23 cellular contexts compared by ENCODE assay signal in genomic region chr1:52345252-52345651, GRCh38.
"Had no signal": no experiment of that assay in that cellular context is flagged by ENCODE, and none has a peak within 500 bp of the region (broad histone marks: within the 10 kb centered on the region; RNA-seq: fewer than 3 reads in every experiment).

No MANE protein-coding gene starts in this region.

- H3K27me3 ChIP-seq: esophagus squamous epithelium, gastroesophageal sphincter, left lung, testis, tibial nerve, upper lobe of right lung, vagina had no signal

- DNase-seq: effector memory CD8-positive, alpha-beta T cell; esophagus squamous epithelium; foreskin fibroblast; glutamatergic neuron; islet precursor cell; left lung; mesendoderm; naive thymus-derived CD4-positive, alpha-beta T cell; nephron progenitor cell; right cardiac atrium; stimulated activated CD4-positive, alpha-beta T cell treated with anti-CD3 and anti-CD28 coated beads, Interleukin-4, amount 100 ng/mL, for 1 hour; stimulated activated CD8-positive, alpha-beta memory T cell treated with anti-CD3 and anti-CD28 coated beads, Interleukin-4, amount 100 ng/mL, for 48 hours; testis; upper lobe of right lung had no signal

- H3K36me3 Mint-ChIP-seq: stimulated activated memory B cell treated with anti-CD40 and anti-IgM and Interleukin-4, amounts not matched to agents 10 μg/mL and 1 μg/mL and 100 μg/mL, for 72 hours had no signal

- H3K4me3 ChIP-seq: esophagus squamous epithelium, gastroesophageal sphincter, left lung, lung, smooth muscle cell, testis, tibial nerve, upper lobe of right lung, vagina had no signal

- ATAC-seq: effector memory CD8-positive, alpha-beta T cell; gastroesophageal sphincter; left lung; naive thymus-derived CD4-positive, alpha-beta T cell; right cardiac atrium; stimulated activated memory B cell treated with anti-CD40 and anti-IgM and Interleukin-4, amounts not matched to agents 10 μg/mL and 1 μg/mL and 100 μg/mL, for 72 hours; upper lobe of right lung had no signal

- H3K9me3 ChIP-seq: esophagus squamous epithelium, gastroesophageal sphincter, left lung, testis, tibial nerve, upper lobe of right lung, vagina had no signal

- H3K4me1 ChIP-seq: gastroesophageal sphincter, testis, tibial nerve, upper lobe of right lung, vagina had no signal

- H3K27ac ChIP-seq: esophagus squamous epithelium, gastroesophageal sphincter, left lung, testis, tibial nerve, upper lobe of right lung, vagina had no signal

- H3K4me2 ChIP-seq: smooth muscle cell had no signal

- H3K27ac Mint-ChIP-seq: dendritic cell treated with granulocyte-macrophage colony-stimulating factor and Interleukin-4, amounts not matched to agents 40 ng/mL and 50 ng/mL, for 4 days; stimulated activated memory B cell treated with anti-CD40 and anti-IgM and Interleukin-4, amounts not matched to agents 10 μg/mL and 1 μg/mL and 100 μg/mL, for 72 hours; stimulated activated naive CD8-positive, alpha-beta T cell treated with anti-CD3 and anti-CD28 coated beads, Interleukin-15, Interleukin-2, amounts not matched to agents 100 ng/mL and 50 ng/mL, for 24 hours had no signal

- H3K36me3 ChIP-seq: vagina had no signal

- H3K9me3 Mint-ChIP-seq: dendritic cell treated with granulocyte-macrophage colony-stimulating factor and Interleukin-4, amounts not matched to agents 40 ng/mL and 50 ng/mL, for 4 days; effector memory CD8-positive, alpha-beta T cell; naive thymus-derived CD4-positive, alpha-beta T cell; nephron progenitor cell; stimulated activated memory B cell treated with anti-CD40 and anti-IgM and Interleukin-4, amounts not matched to agents 10 μg/mL and 1 μg/mL and 100 μg/mL, for 72 hours; stimulated activated naive CD8-positive, alpha-beta T cell treated with anti-CD3 and anti-CD28 coated beads, Interleukin-15, Interleukin-2, amounts not matched to agents 100 ng/mL and 50 ng/mL, for 24 hours had no signal

- FAIRE-seq: colon had no signal

- H3K4me3 Mint-ChIP-seq: dendritic cell treated with granulocyte-macrophage colony-stimulating factor and Interleukin-4, amounts not matched to agents 40 ng/mL and 50 ng/mL, for 4 days; effector memory CD8-positive, alpha-beta T cell; naive thymus-derived CD4-positive, alpha-beta T cell; nephron progenitor cell; stimulated activated memory B cell treated with anti-CD40 and anti-IgM and Interleukin-4, amounts not matched to agents 10 μg/mL and 1 μg/mL and 100 μg/mL, for 72 hours; stimulated activated naive CD8-positive, alpha-beta T cell treated with anti-CD3 and anti-CD28 coated beads, Interleukin-15, Interleukin-2, amounts not matched to agents 100 ng/mL and 50 ng/mL, for 24 hours had no signal

- H3K4me1 Mint-ChIP-seq: stimulated activated memory B cell treated with anti-CD40 and anti-IgM and Interleukin-4, amounts not matched to agents 10 μg/mL and 1 μg/mL and 100 μg/mL, for 72 hours had no signal
